In the genomic region with DNA sequence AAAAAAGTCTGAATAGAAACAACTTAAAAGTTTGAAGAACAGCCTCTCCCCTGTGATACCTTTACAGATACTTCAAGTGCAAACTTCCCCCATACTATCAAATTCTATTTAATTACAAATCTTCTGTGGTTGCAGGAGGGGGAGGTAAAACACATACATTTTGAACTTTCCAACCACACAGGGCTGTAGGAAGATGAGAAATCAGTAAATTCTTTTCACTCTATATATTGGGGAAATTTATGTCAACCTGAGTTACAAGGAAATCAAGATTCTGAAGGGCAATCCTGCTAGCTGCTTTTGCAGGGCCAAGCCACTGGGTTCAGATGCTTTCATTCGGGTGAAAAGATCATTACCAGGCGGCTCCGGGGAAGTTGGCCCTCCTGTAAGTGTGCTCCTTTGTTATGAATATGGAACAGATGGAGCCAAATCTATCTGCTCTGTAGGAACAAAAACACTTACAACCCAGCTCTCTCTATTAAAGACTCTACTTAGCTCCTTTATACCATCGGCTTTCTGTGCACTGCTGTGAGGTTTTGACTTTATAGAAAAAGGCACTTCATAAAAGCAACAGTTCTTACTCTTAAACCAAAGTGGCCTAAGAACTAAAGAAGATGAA, we compare ENCODE assay signal across 22 cellular contexts.
DNase-seq lines count a peak whose midpoint lies in the region; ATAC-seq and TF ChIP-seq lines count a peak whose summit lies in the region.
"Had no signal": no experiment of that assay in that cellular context is flagged by ENCODE, and none has a peak within 500 bp of the region (broad histone marks: within the 10 kb centered on the region; RNA-seq: fewer than 3 reads in every experiment).

No MANE protein-coding gene starts in this region.

- no peak for DNase-seq in Calu3
- DNase-seq in HAP-1 (ENCODE audit: low spot score in 2 of 2), result peak; percentile 86 to 98
- peak; percentile 40 for DNase-seq in NT2/D1 (ENCODE audit: low read depth, low spot score)
- peak; percentile 31 for DNase-seq in iPS DF 6.9 (ENCODE audit: low read depth, low spot score)
- no peak for DNase-seq in uterus
- no peak for DNase-seq in activated naive CD4-positive, alpha-beta T cell (lab: John Stamatoyannopoulos, UW)
- DNase-seq in left cardiac atrium, result no peak
- DNase-seq: activated CD4-positive, alpha-beta memory T cell treated with anti-CD3 and anti-CD28 coated beads for 36 hours; activated naive CD4-positive, alpha-beta T cell treated with anti-CD3 and anti-CD28 coated beads, Interleukin-2, amount 10 ng/mL, durations not matched to agents 7 days and 5 days; activated T-cell treated with anti-CD3 and anti-CD28 coated beads, Interleukin-2, amount 50 U/mL, for 1 hour; CD4-positive, CD25-positive, alpha-beta regulatory T cell; DND-41; effector memory CD8-positive, alpha-beta T cell; GM23248; heart left ventricle; PC-3; right cardiac atrium; SIG-M5; WERI-Rb-1 had no signal

- CTCF ChIA-PET in Calu3 (lab: Charles Lee), result no interaction called here

- TF ChIP-seq POLR2A in uterus (IDR thresholded peaks at IDR 0.05), result no peak

- BruUV-seq in Calu3 (replicated peaks; lab: Mats Ljungman, UMichigan), result no TSS peak

- intact Hi-C loops in Calu3 (cut with micrococcal nuclease; ENCODE audit: unreplicated experiment), result no loop called here
- intact Hi-C loops in uterus (cut with DNase I; ENCODE audit: low total_unique reads), result no loop called here
- intact Hi-C loops in left cardiac atrium (cut with DNase I), result no loop called here

- in situ Hi-C loops in HAP-1 (cut with MboI; ENCODE audit: low sequenced_read_pairs), result no loop called here

- no peak overlapping the region for H3K4me3 ChIP-seq in HAP-1
- no peak overlapping the region for H3K4me3 ChIP-seq in NT2/D1 (ENCODE audit: insufficient read length, low read depth)
- H3K4me3 ChIP-seq in iPS DF 6.9 (ENCODE audit: low read length), result no peak overlapping the region
- no peak overlapping the region for H3K4me3 ChIP-seq in uterus
- H3K4me3 ChIP-seq: ascending aorta, GM23248, heart left ventricle, thoracic aorta had no signal

- H3K27ac ChIP-seq in iPS DF 6.9 (ENCODE audit: low read length) (no peak overlapping the region), uterus (no peak overlapping the region)
- H3K27ac ChIP-seq: ascending aorta, GM23248, heart left ventricle, thoracic aorta, WERI-Rb-1 had no signal

- no peaks in the 10 kb centered on the region for H3K9me3 ChIP-seq in HAP-1
- no peaks in the 10 kb centered on the region for H3K9me3 ChIP-seq in NT2/D1 (ENCODE audit: insufficient read depth, low read length)
- no peaks in the 10 kb centered on the region for H3K9me3 ChIP-seq in iPS DF 6.9 (ENCODE audit: control insufficient read depth, insufficient read depth, low read length)
- H3K9me3 ChIP-seq in uterus, result no peaks in the 10 kb centered on the region
- H3K9me3 ChIP-seq: ascending aorta, heart left ventricle, thoracic aorta had no signal

- no peaks in the 10 kb centered on the region for H3K27me3 Mint-ChIP-seq in Calu3 (ENCODE audit: unreplicated experiment)
- H3K27me3 Mint-ChIP-seq: effector memory CD8-positive, alpha-beta T cell had no signal

- H3K27ac Mint-ChIP-seq in Calu3 (ENCODE audit: unreplicated experiment), result peak overlapping the region; percentile 25
- H3K27ac Mint-ChIP-seq: activated CD4-positive, alpha-beta memory T cell treated with anti-CD3 and anti-CD28 coated beads for 36 hours; activated naive CD4-positive, alpha-beta T cell treated with anti-CD3 and anti-CD28 coated beads, Interleukin-2, amount 10 ng/mL, durations not matched to agents 7 days and 5 days; CD4-positive, CD25-positive, alpha-beta regulatory T cell had no signal

- peaks cover 68% of the 10 kb centered on the region for H3K4me1 Mint-ChIP-seq in Calu3 (ENCODE audit: low read depth, unreplicated experiment)
- H3K4me1 Mint-ChIP-seq: activated naive CD4-positive, alpha-beta T cell treated with anti-CD3 and anti-CD28 coated beads, Interleukin-2, amount 10 ng/mL, durations not matched to agents 7 days and 5 days; CD4-positive, CD25-positive, alpha-beta regulatory T cell had no signal

- H3K36me3 Mint-ChIP-seq in Calu3 (ENCODE audit: insufficient read depth, unreplicated experiment), result peaks cover 17% of the 10 kb centered on the region
- H3K36me3 Mint-ChIP-seq: activated CD4-positive, alpha-beta memory T cell treated with anti-CD3 and anti-CD28 coated beads for 36 hours; activated naive CD4-positive, alpha-beta T cell treated with anti-CD3 and anti-CD28 coated beads, Interleukin-2, amount 10 ng/mL, durations not matched to agents 7 days and 5 days; CD4-positive, CD25-positive, alpha-beta regulatory T cell had no signal

- H3K4me1 ChIP-seq in HAP-1, result peaks cover 63% of the 10 kb centered on the region
- H3K4me1 ChIP-seq in NT2/D1 (ENCODE audit: insufficient read depth, insufficient read length), result no peaks in the 10 kb centered on the region
- H3K4me1 ChIP-seq in iPS DF 6.9 (ENCODE audit: control insufficient read depth, insufficient read depth, low read length), result peaks cover 8% of the 10 kb centered on the region; the same call in 1 of the 2 replicates
- H3K4me1 ChIP-seq in uterus, result peaks cover 0 to 6% of the 10 kb centered on the region in 2 donors
- H3K4me1 ChIP-seq: ascending aorta had no signal

- H3K4me3 Mint-ChIP-seq in Calu3 (ENCODE audit: low read depth, unreplicated experiment), result no peak overlapping the region
- H3K4me3 Mint-ChIP-seq: activated CD4-positive, alpha-beta memory T cell treated with anti-CD3 and anti-CD28 coated beads for 36 hours; activated naive CD4-positive, alpha-beta T cell treated with anti-CD3 and anti-CD28 coated beads, Interleukin-2, amount 10 ng/mL, durations not matched to agents 7 days and 5 days; CD4-positive, CD25-positive, alpha-beta regulatory T cell; effector memory CD8-positive, alpha-beta T cell had no signal

- H3K27me3 ChIP-seq in HAP-1 (ENCODE audit: low read depth), result no peaks in the 10 kb centered on the region
- no peaks in the 10 kb centered on the region for H3K27me3 ChIP-seq in NT2/D1 (ENCODE audit: insufficient read depth, insufficient read length)
- no peaks in the 10 kb centered on the region for H3K27me3 ChIP-seq in iPS DF 6.9 (ENCODE audit: control insufficient read depth, insufficient read depth, low read length)
- no peaks in the 10 kb centered on the region for H3K27me3 ChIP-seq in uterus
- H3K27me3 ChIP-seq: ascending aorta, heart left ventricle had no signal

- no CpG with 5 or more reads among the region's 4 CpGs for WGBS in iPS DF 6.9 (ENCODE audit: insufficient coverage, insufficient read length)

- H3K9me3 Mint-ChIP-seq in Calu3 (ENCODE audit: low read depth, unreplicated experiment), result no peaks in the 10 kb centered on the region
- H3K9me3 Mint-ChIP-seq: activated CD4-positive, alpha-beta memory T cell treated with anti-CD3 and anti-CD28 coated beads for 36 hours; activated naive CD4-positive, alpha-beta T cell treated with anti-CD3 and anti-CD28 coated beads, Interleukin-2, amount 10 ng/mL, durations not matched to agents 7 days and 5 days; effector memory CD8-positive, alpha-beta T cell had no signal

- no peak for TF ChIP-seq CTCF in Calu3 (IDR thresholded peaks at IDR 0.05; ENCODE audit: unreplicated experiment)
- no peak for TF ChIP-seq CTCF in uterus (IDR thresholded peaks at IDR 0.05)

- H3K36me3 ChIP-seq in HAP-1 (replicated peaks), result no peaks in the 10 kb centered on the region
- no peaks in the 10 kb centered on the region for H3K36me3 ChIP-seq in NT2/D1 (ENCODE audit: insufficient read depth, insufficient read length, low read length)
- no peaks in the 10 kb centered on the region for H3K36me3 ChIP-seq in iPS DF 6.9 (ENCODE audit: control insufficient read depth, insufficient read depth, low read length)
- no peaks in the 10 kb centered on the region for H3K36me3 ChIP-seq in uterus
- H3K36me3 ChIP-seq: ascending aorta, heart left ventricle, thoracic aorta, WERI-Rb-1 had no signal

- ATAC-seq in HG02938 (IDR thresholded peaks at IDR 0.05; ENCODE audit: unreplicated experiment), result no peak
- ATAC-seq in left cardiac atrium, result no peak
- ATAC-seq: effector memory CD8-positive, alpha-beta T cell; PC-3; right cardiac atrium had no signal

- no peak overlapping the region for H3K9ac ChIP-seq in NT2/D1 (ENCODE audit: insufficient read length, low read depth)
- H3K9ac ChIP-seq: GM23248 had no signal

Comparison
In these comparisons a context has a peak if more than half of its experiments do, and no peak if none do; other contexts are left out.
1. DNase-seq: peak in HAP-1 (2 of 2), NT2/D1 (single experiment) and iPS DF 6.9 (single experiment); none in Calu3 (single experiment), uterus (0 of 2), activated naive CD4-positive, alpha-beta T cell (0 of 4) and left cardiac atrium (single experiment).